Comparison of ENCODE assay signal across 8 cellular contexts in the genomic region with DNA sequence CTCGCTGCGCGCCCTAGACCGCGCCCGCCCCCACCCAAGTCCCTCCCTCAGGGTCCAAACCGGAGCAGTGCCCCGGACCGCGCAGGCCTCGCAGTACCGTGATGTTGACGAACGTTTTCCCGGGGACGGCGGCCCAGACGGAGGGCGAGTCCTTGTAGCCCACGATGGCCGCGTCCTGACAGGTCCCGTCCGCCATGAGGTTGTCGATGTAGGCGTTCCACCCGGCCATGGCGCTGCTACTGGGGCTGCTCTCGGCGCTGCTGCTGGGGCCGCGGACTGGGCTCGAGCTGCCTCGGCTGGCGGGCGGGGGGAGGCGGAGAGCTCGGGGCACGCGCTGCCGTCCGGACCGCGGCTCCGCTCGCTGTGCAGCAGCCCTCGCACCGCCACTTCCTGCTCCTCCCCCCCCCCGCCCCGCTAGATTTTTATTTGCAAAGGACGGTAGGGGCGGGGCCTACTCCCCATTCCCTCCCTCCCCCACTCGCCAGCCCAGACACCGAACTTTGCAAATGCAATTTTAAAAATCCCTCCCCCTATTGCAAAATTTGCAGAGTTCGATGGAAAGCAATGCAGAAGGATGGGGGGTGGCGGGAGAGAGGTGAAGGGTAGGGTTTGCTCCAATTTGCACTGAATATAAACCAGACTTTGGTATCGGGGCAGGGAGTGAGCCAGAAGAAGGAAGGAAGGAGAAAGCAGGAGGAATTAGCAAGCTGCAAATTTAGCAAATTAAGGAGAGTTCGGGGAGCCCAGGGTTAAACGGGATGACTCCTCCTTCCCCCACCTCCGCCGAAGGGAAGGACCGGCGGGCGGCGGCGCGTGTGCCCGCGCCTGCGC. TPM values are rescaled to one million over a fixed set of nuclear protein-coding genes. Genes with fewer than 3 reads are reported as not detected.
DNase-seq lines count a peak whose midpoint lies in the region; ATAC-seq, FAIRE-seq and TF ChIP-seq lines count a peak whose summit lies in the region.

Gene PFN1, minus strand, starts transcription at position 365 of the 831 bp plus-strand sequence. Its CDS starts 136 bp downstream, at position 229.

- ATAC-seq in HG02840 (IDR thresholded peaks at IDR 0.05; ENCODE audit: low FRiP score, unreplicated experiment) (peak; percentile 28), GM21515 (IDR thresholded peaks at IDR 0.05; ENCODE audit: unreplicated experiment) (no peak)

- intact Hi-C loops in mammary epithelial cell (cut with micrococcal nuclease): loop anchor here (1.0 to 5.0 kb wide), 4 partner anchors 19 to 216 kb away; partner anchors contain the start of genes MED11 and SPAG7

- peak within 1 kb of the TSS; percentile 83 for H3K4me2 ChIP-seq in mammary epithelial cell (ENCODE audit: insufficient read depth, low read depth, low read length)

- H3K36me3 ChIP-seq in mammary epithelial cell (ENCODE audit: insufficient read depth, low read length) (peaks cover 13% of the 10 kb centered on the region), small intestine (ENCODE audit: control insufficient read depth in 2 of 2, insufficient read depth in 2 of 2, low read length in 2 of 2) (peaks cover 0 to 19% of the 10 kb centered on the region in 2 donors)

- H3K79me2 ChIP-seq in mammary epithelial cell (ENCODE audit: insufficient read depth, low read length): peaks cover 49% of the 10 kb centered on the region

- in situ Hi-C loops in mammary epithelial cell (cut with MboI; ENCODE audit: low sequenced_read_pairs in 2 of 2): no loop called here

- H3K4me3 ChIP-seq in WI38 (ENCODE audit: low read depth, low read length) (peak within 1 kb of the TSS; percentile 93), mammary epithelial cell (replicated peaks in 1 of 3; ENCODE audit: insufficient read depth in 1 of 3, low read depth in 2 of 3, low read length in 3 of 3) (peak within 1 kb of the TSS; percentile 74 to 100 (median 98)), small intestine (ENCODE audit: low read depth in 1 of 2, low read length in 2 of 2) (peak within 1 kb of the TSS; percentile 87 to 99)

- peak within 1 kb of the TSS; percentile 79 for H3K9ac ChIP-seq in mammary epithelial cell (ENCODE audit: insufficient read depth, low read length)

- no TSS peak for BruUV-seq in mammary epithelial cell (replicated peaks; lab: Mats Ljungman, UMichigan)

- under 1% methylated on average over 19 of the region's 70 CpGs for WGBS in mammary epithelial cell (ENCODE audit: low coverage, missing lambda C conversion rate)
- 0 to 1% (median 0%) methylated on average over 56 to 70 of the region's 70 CpGs for WGBS in small intestine, 3 donors

- H3K9me3 ChIP-seq in mammary epithelial cell (replicated peaks; ENCODE audit: insufficient read depth, low read length) (no peaks in the 10 kb centered on the region), small intestine (ENCODE audit: control insufficient read depth, low read depth) (no peaks in the 10 kb centered on the region)

- no peak for TF ChIP-seq CTCF in WI38 (IDR thresholded peaks at IDR 0.05; ENCODE audit: low read depth, low read length)
- TF ChIP-seq CTCF in mammary epithelial cell (conservative IDR thresholded peaks at IDR 0.05 in 1 of 2, IDR thresholded peaks at IDR 0.05 in 1 of 2; ENCODE audit: extremely low read depth in 1 of 2, insufficient read depth in 1 of 2, low read depth in 1 of 2, low read length in 2 of 2): no peak

- H3K27me3 ChIP-seq in mammary epithelial cell (ENCODE audit: insufficient read depth, low read length): no peaks in the 10 kb centered on the region
- H3K27me3 ChIP-seq in small intestine (ENCODE audit: control insufficient read depth in 2 of 2, insufficient read depth in 2 of 2, low read length in 2 of 2): no peaks in the 10 kb centered on the region

- peak; percentile 91 for DNase-seq in Daoy (ENCODE audit: low read depth)
- DNase-seq in NCI-H2196 (lab: John Stamatoyannopoulos, UW; ENCODE audit: unreplicated experiment): peak; percentile 56
- DNase-seq in mammary epithelial cell: peak; percentile 89
- peak; percentile 86 for DNase-seq in iPS-NIHi7 (ENCODE audit: extremely low spot score)
- peak; percentile 91 for DNase-seq in small intestine

- CTCF ChIA-PET in mammary epithelial cell (lab: Charles Lee; ENCODE audit: low non-redundant PET): interaction anchor here (0.6 kb wide), 1 partner anchor 19 kb away, joined by 4 read pairs; the partner anchor contains the start of gene SPAG7

- H2AFZ ChIP-seq in mammary epithelial cell (ENCODE audit: low read depth, low read length): peak within 1 kb of the TSS; percentile 74

- H3K27ac ChIP-seq in mammary epithelial cell (ENCODE audit: insufficient read depth, low read depth, low read length) (peak within 1 kb of the TSS; percentile 80), small intestine (ENCODE audit: low read depth in 1 of 2, low read length in 1 of 2) (peak within 1 kb of the TSS; percentile 98 to 99)

- peaks cover 35% of the 10 kb centered on the region for H3K4me1 ChIP-seq in mammary epithelial cell (ENCODE audit: insufficient read depth, low read length)
- peaks cover 3 to 16% of the 10 kb centered on the region in 2 donors for H3K4me1 ChIP-seq in small intestine (ENCODE audit: control insufficient read depth in 2 of 2, insufficient read depth in 1 of 2, low read depth in 1 of 2, low read length in 1 of 2)

- FAIRE-seq in small intestine (lab: Jason Lieb, UNC): no peak

- dilution Hi-C loops in mammary epithelial cell (cut with HindIII; ENCODE audit: low sequenced_read_pairs): loop anchor here (5.0 kb wide), 3 partner anchors 86 to 226 kb away; no protein-coding TSS in a partner anchor

- no peaks in the 10 kb centered on the region for H4K20me1 ChIP-seq in mammary epithelial cell (ENCODE audit: insufficient read depth, low read length)

RNA-seq across cellular contexts. Expression of gene PFN1, which starts in this region (rescaled TPM):
- 1,218 and 1,358 TPM in 2 replicates for total RNA-seq in Daoy (2014; rRNA removed; shearing (Covaris generic))
- total RNA-seq in mammary epithelial cell: 1,000 to 10,000 TPM in 1 of 2 donors, 100 to 1,000 TPM in 1; 442 to 1,314 TPM
- 1,540 TPM for polyA plus RNA-seq in mammary epithelial cell
- polyA minus RNA-seq in mammary epithelial cell: 1,004 TPM
- polyA plus RNA-seq in small intestine: 1,000 to 10,000 TPM in 1 of 3 donors, 100 to 1,000 TPM in 2; 848 to 1,180 (median 968) TPM
